In the genomic region with DNA sequence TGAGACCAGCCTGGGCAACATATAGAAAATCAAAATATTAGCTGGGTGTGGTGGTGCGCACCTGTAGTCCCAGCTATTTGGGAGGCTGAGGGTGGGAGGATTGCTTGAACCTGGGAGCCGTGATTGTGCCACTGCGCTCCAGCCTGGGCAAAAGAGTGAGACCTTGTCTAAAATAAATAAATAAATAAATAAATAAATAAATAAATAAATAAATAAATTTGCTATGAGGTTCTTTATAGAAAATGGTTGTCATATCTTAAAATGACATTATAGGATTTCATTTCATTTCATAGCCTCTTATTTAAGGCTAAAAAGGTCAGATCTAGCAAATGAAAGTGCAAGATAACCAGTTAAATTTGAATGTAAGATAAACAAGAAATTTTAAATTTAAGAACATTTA, we compare ENCODE assay signal across 26 cellular contexts.
"Had no signal": no experiment of that assay in that cellular context is flagged by ENCODE, and none has a peak within 500 bp of the region (broad histone marks: within the 10 kb centered on the region; RNA-seq: fewer than 3 reads in every experiment).

No MANE protein-coding gene starts in this region.

- DNase-seq: stimulated activated CD4-positive, alpha-beta T cell treated with anti-CD3 and anti-CD28 coated beads, Interleukin-2, amount 100 ng/mL, for 48 hours; stimulated activated CD4-positive, alpha-beta T cell treated with anti-CD3 and anti-CD28 coated beads, Interleukin-4, amount 100 ng/mL, for 1 hour; stimulated activated CD4-positive, alpha-beta T cell treated with anti-CD3 and anti-CD28 coated beads, Interleukin-4, amount 100 ng/mL, for 24 hours; stimulated activated CD4-positive, alpha-beta T cell treated with anti-CD3 and anti-CD28 coated beads, Interleukin-4, amount 100 ng/mL, for 4 hours; stimulated activated CD8-positive, alpha-beta memory T cell treated with anti-CD3 and anti-CD28 coated beads, Interleukin-4, amount 100 ng/mL, for 48 hours; stimulated activated naive B cell treated with anti-CD40 and anti-IgM and Interleukin-4, amounts not matched to agents 10 μg/mL and 1 μg/mL and 100 μg/mL, for 72 hours; stimulated activated naive CD4-positive, alpha-beta T cell; stimulated activated naive CD4-positive, alpha-beta T cell treated with Interleukin-2 at 50 U/mL for 16 hours; stimulated activated naive CD8-positive, alpha-beta T cell treated with anti-CD3 and anti-CD28 coated beads, Interleukin-15, amount 100 ng/mL, for 72 hours; stimulated activated naive CD8-positive, alpha-beta T cell treated with anti-CD3 and anti-CD28 coated beads, Interleukin-15, Interleukin-2, amounts not matched to agents 100 U/mL and 50 U/mL, for 24 hours; stomach; substantia nigra; testis; thyroid gland; tibial artery; transverse colon; trophoblast cell; upper lobe of left lung; upper lobe of right lung; uterus had no signal

- H3K4me1 ChIP-seq: stomach, suprapubic skin, testis, thyroid gland, tibial artery, tibial nerve, transverse colon, upper lobe of left lung, upper lobe of right lung, uterus, vagina had no signal

- ATAC-seq: stimulated activated effector memory CD8-positive, alpha-beta T cell treated with anti-CD3 and anti-CD28 coated beads, Interleukin-12 subunit alpha, Interleukin-12 subunit beta, amount 100 ng/mL, for 72 hours; stimulated activated memory B cell treated with anti-CD40 and anti-IgM and Interleukin-4, amounts not matched to agents 10 μg/mL and 1 μg/mL and 100 μg/mL, for 72 hours; stimulated activated naive B cell treated with anti-CD40 and anti-IgM and Interleukin-4, amounts not matched to agents 10 μg/mL and 1 μg/mL and 100 μg/mL, for 72 hours; stimulated activated naive CD8-positive, alpha-beta T cell treated with anti-CD3 and anti-CD28 coated beads, Interleukin-15, amount 100 ng/mL, for 72 hours; stimulated activated naive CD8-positive, alpha-beta T cell treated with anti-CD3 and anti-CD28 coated beads, Interleukin-15, Interleukin-2, amounts not matched to agents 100 U/mL and 50 U/mL, for 24 hours; upper lobe of right lung had no signal

- H3K9me3 ChIP-seq: stomach, suprapubic skin, testis, thoracic aorta, thyroid gland, tibial artery, tibial nerve, transverse colon, upper lobe of left lung, upper lobe of right lung, uterus, vagina had no signal

- H3K4me3 ChIP-seq: stomach, suprapubic skin, testis, thoracic aorta, thyroid gland, tibial artery, tibial nerve, transverse colon, upper lobe of left lung, upper lobe of right lung, uterus, vagina had no signal

- H3K27ac ChIP-seq: stomach, suprapubic skin, testis, thoracic aorta, thyroid gland, tibial artery, tibial nerve, transverse colon, upper lobe of left lung, upper lobe of right lung, uterus, vagina had no signal

- H3K36me3 ChIP-seq: stomach, suprapubic skin, thoracic aorta, thyroid gland, tibial artery, tibial nerve, transverse colon, upper lobe of left lung, upper lobe of right lung, uterus, vagina had no signal
